In the genomic region with DNA sequence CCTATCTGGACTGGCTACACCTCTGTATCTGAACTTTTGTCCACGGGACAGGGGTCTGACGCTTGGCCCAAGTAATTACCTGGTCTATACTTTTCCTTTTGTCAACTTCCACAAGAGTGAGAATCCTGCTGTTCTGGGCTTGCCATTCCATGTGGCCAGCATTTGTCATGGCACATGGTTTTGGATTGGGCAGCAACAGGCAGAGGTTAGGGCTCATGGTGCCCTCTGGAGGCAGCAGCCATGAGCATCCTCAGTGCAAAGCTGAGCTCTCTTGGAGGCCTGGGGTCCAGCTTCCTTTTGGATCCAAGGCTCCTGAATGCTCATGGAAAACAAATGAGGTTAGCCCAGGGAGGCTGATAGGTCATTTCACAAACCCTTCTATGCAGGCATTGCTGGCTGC, we compare ENCODE assay signal across 6 cellular contexts. TPM values are rescaled to one million over a fixed set of nuclear protein-coding genes. Genes with fewer than 3 reads are reported as not detected.
DNase-seq lines count a peak whose midpoint lies in the region; ATAC-seq and TF ChIP-seq lines count a peak whose summit lies in the region.

No MANE protein-coding gene starts in this region.

- H4K8ac ChIP-seq in trophoblast cell (ENCODE audit: low read depth, low read length): no peak overlapping the region

- peaks cover 4 to 8% of the 10 kb centered on the region in 2 experiments for H3K4me1 ChIP-seq in trophoblast cell (ENCODE audit: control insufficient read depth in 1 of 2, insufficient read depth in 2 of 2, low read length in 2 of 2)

- POLR2A ChIA-PET in WTC11 (lab: Charles Lee): no interaction called here

- H2AFZ ChIP-seq in trophoblast cell (ENCODE audit: insufficient read depth, low read length, poor library complexity): no peak overlapping the region

- no peak overlapping the region for H3K4me3 ChIP-seq in trophoblast cell (ENCODE audit: low read depth, low read length)

- no peak overlapping the region for H3K23ac ChIP-seq in trophoblast cell (ENCODE audit: low read length)

- no CpG with 5 or more reads among the region's 2 CpGs for WGBS in trophoblast cell (ENCODE audit: extremely low coverage, insufficient coverage, insufficient read length)

- peak; percentile 88 for ATAC-seq in WTC11
- no peak for ATAC-seq in GM21737 (IDR thresholded peaks at IDR 0.05; ENCODE audit: unreplicated experiment)

- H3K36me3 Mint-ChIP-seq in WTC11: peaks cover 42% of the 10 kb centered on the region

- no peak overlapping the region for H2AK5ac ChIP-seq in trophoblast cell (ENCODE audit: low read length)

- H3K27ac ChIP-seq in trophoblast cell (ENCODE audit: low read depth, low read length): no peak overlapping the region

- no peak overlapping the region for H3K4me2 ChIP-seq in trophoblast cell (ENCODE audit: low read length)

- no peak overlapping the region for H4K91ac ChIP-seq in trophoblast cell (ENCODE audit: low read depth, low read length)

- H2BK12ac ChIP-seq in trophoblast cell (ENCODE audit: low read length): no peak overlapping the region

- no peak overlapping the region for H3K18ac ChIP-seq in trophoblast cell (ENCODE audit: low read length)

- no peaks in the 10 kb centered on the region for H3K9me3 Mint-ChIP-seq in WTC11

- peak overlapping the region; percentile 35 for H3K4ac ChIP-seq in trophoblast cell (ENCODE audit: low read depth, low read length)

- H3K4me3 Mint-ChIP-seq in WTC11: no peak overlapping the region

- no peaks in the 10 kb centered on the region for H3K27me3 ChIP-seq in trophoblast cell (ENCODE audit: insufficient read depth, low read length)

- H3K27ac Mint-ChIP-seq in WTC11: 0 out of 2 replicates have a peak overlapping the region, but pooled peaks have one; percentile 26

- CTCF ChIA-PET in WTC11 (lab: Charles Lee): interaction anchor here (0.6 to 3.0 kb wide), 23 partner anchors 10 to 690 kb away, joined by 3 to 56 read pairs (median 5); a partner anchor contains a TSS

- no peak overlapping the region for H2BK120ac ChIP-seq in trophoblast cell (ENCODE audit: insufficient read depth, low read length, poor library complexity)

- H3K79me1 ChIP-seq in trophoblast cell (ENCODE audit: low read length): no peaks in the 10 kb centered on the region

- H4K12ac ChIP-seq in trophoblast cell (ENCODE audit: low read depth, low read length): no peak overlapping the region

- no peaks in the 10 kb centered on the region for H3K27me3 Mint-ChIP-seq in WTC11 (ENCODE audit: low read depth)

- no peak overlapping the region for H3K14ac ChIP-seq in trophoblast cell (ENCODE audit: low read length)

- TF ChIP-seq CTCF in WTC11 (IDR thresholded peaks at IDR 0.05): no peak

- no peak overlapping the region for H3K9ac ChIP-seq in trophoblast cell (ENCODE audit: low read length)

- DNase-seq in NCI-H1092 treated with DMSO at 0.1 percent for 48 hours (lab: John Stamatoyannopoulos, UW) (peak; percentile 14), NCI-H1092 (lab: John Stamatoyannopoulos, UW) (no peak), WTC11 (ENCODE audit: low spot score) (peak; percentile 58), trophoblast cell (peak; percentile 22 to 54), activated gamma-delta T cell (lab: John Stamatoyannopoulos, UW) (no peak)

- no peak overlapping the region for H2BK5ac ChIP-seq in trophoblast cell (ENCODE audit: low read depth, low read length, poor library complexity)

- no peaks in the 10 kb centered on the region for H3K9me3 ChIP-seq in trophoblast cell (ENCODE audit: insufficient read depth, low read depth, low read length)

- peaks cover 4% of the 10 kb centered on the region; the same call in 1 of the 2 replicates for H3K4me1 Mint-ChIP-seq in WTC11

- peaks cover 69 to 88% of the 10 kb centered on the region in 2 experiments for H3K36me3 ChIP-seq in trophoblast cell (ENCODE audit: control insufficient read depth in 1 of 2, insufficient read depth in 2 of 2, low read length in 2 of 2)

- peaks cover 9% of the 10 kb centered on the region for H3K79me2 ChIP-seq in trophoblast cell (ENCODE audit: control insufficient read depth, insufficient read depth, low read length, poor library complexity)

TF ChIP-seq in WTC11, 78 proteins besides CTCF, POLR2A, EP300 and RAD21:
- TF ChIP-seq, protein P1, sequence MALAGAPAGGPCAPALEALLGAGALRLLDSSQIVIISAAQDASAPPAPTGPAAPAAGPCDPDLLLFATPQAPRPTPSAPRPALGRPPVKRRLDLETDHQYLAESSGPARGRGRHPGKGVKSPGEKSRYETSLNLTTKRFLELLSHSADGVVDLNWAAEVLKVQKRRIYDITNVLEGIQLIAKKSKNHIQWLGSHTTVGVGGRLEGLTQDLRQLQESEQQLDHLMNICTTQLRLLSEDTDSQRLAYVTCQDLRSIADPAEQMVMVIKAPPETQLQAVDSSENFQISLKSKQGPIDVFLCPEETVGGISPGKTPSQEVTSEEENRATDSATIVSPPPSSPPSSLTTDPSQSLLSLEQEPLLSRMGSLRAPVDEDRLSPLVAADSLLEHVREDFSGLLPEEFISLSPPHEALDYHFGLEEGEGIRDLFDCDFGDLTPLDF (CRISPR knock-in tag; IDR thresholded peaks at IDR 0.05): no peak
- TF ChIP-seq, protein P2, sequence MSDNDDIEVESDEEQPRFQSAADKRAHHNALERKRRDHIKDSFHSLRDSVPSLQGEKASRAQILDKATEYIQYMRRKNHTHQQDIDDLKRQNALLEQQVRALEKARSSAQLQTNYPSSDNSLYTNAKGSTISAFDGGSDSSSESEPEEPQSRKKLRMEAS (CRISPR knock-in tag; IDR thresholded peaks at IDR 0.05): peak; percentile 68; the same call in 1 of the 2 replicates

RNA-seq across cellular contexts. Expression of a gene that starts 7.5 kb away (rescaled TPM):
- total RNA-seq in WTC11 (2021): 72.6 to 83.7 TPM (median 74.1 TPM) in 3 replicates
- polyA plus RNA-seq in trophoblast cell (2013): 39.0 and 39.6 TPM in 2 replicates

RNA-seq across cellular contexts. Expression of a gene that starts 17.8 kb away (rescaled TPM):
- total RNA-seq in WTC11 (2021): 52.1 to 58.3 TPM (median 57.3 TPM) in 3 replicates
- polyA plus RNA-seq in trophoblast cell (2013): 59.1 and 62.1 TPM in 2 replicates

RNA-seq across cellular contexts. Expression of a gene that starts 18.6 kb away (rescaled TPM):
- total RNA-seq in WTC11 (2021): 183 to 205 TPM (median 200 TPM) in 3 replicates
- 401 and 408 TPM in 2 replicates for polyA plus RNA-seq in trophoblast cell (2013)

RNA-seq across cellular contexts. Expression of a gene that starts 19.4 kb away (rescaled TPM):
- total RNA-seq in WTC11 (2021): 7.0 to 12.4 TPM (median 7.4 TPM) in 3 replicates
- 3.8 and 4.2 TPM in 2 replicates for polyA plus RNA-seq in trophoblast cell (2013)

RNA-seq across cellular contexts. Expression of a gene that starts 23.2 kb away (rescaled TPM):
- total RNA-seq in WTC11 (2021): 46.5 to 49.0 TPM (median 47.4 TPM) in 3 replicates
- polyA plus RNA-seq in trophoblast cell (2013): 13.3 and 13.7 TPM in 2 replicates

Comparison
In these comparisons a context has a peak if more than half of its experiments do, and no peak if none do; other contexts are left out.
1. DNase-seq: peak in NCI-H1092 treated with DMSO at 0.1 percent for 48 hours (single experiment), WTC11 (single experiment) and trophoblast cell (2 of 2); none in NCI-H1092 (single experiment) and activated gamma-delta T cell (single experiment).